ENCODE assay signal across 8 cellular contexts in genomic region chr12:13044859-13045384, GRCh38. TPM values are rescaled to one million over a fixed set of nuclear protein-coding genes. Genes with fewer than 3 reads are reported as not detected.
DNase-seq lines count a peak whose midpoint lies in the region; ATAC-seq, FAIRE-seq and TF ChIP-seq lines count a peak whose summit lies in the region.

No MANE protein-coding gene starts in this region.

- DNase-seq in NT2/D1 (ENCODE audit: low read depth, low spot score) (no peak), endothelial cell of umbilical vein (ENCODE audit: low read depth, low spot score) (peak; percentile 47), NCI-H1092 (lab: John Stamatoyannopoulos, UW) (no peak)
- DNase-seq in central memory CD4-positive, alpha-beta T cell: no peak

- POLR2A ChIA-PET in endothelial cell of umbilical vein (lab: Charles Lee): interaction anchor here (1.0 kb wide), 1 partner anchor 152 kb away, joined by 4 read pairs; the partner anchor contains the start of gene EMP1

- CTCF ChIA-PET in endothelial cell of umbilical vein (lab: Charles Lee): interaction anchor here (0.6 to 3.0 kb wide), 24 partner anchors 10 to 190 kb away, joined by 3 to 20 read pairs (median 3); partner anchors contain the start of gene EMP1

- H3K27me3 ChIP-seq in DOHH2 (ENCODE audit: control insufficient read depth, low read length) (peaks cover 11% of the 10 kb centered on the region), NT2/D1 (ENCODE audit: insufficient read depth, insufficient read length) (peaks cover 10% of the 10 kb centered on the region), endothelial cell of umbilical vein (ENCODE audit: control insufficient read depth in 2 of 2, insufficient read depth in 2 of 2, low read length in 2 of 2) (peaks cover 2% of the 10 kb centered on the region in 2 experiments), parathyroid adenoma (ENCODE audit: control insufficient read depth, insufficient read depth, low read length) (no peaks in the 10 kb centered on the region)

- H3K4me1 ChIP-seq in DOHH2 (ENCODE audit: control insufficient read depth, low read length) (peaks cover 12% of the 10 kb centered on the region), NT2/D1 (ENCODE audit: insufficient read depth, insufficient read length) (peaks cover 6% of the 10 kb centered on the region), endothelial cell of umbilical vein (ENCODE audit: control insufficient read depth, extremely low read depth, insufficient read depth, low read length) (peaks cover 12% of the 10 kb centered on the region), parathyroid adenoma (no peaks in the 10 kb centered on the region)

- no peaks in the 10 kb centered on the region for H3K9me3 ChIP-seq in DOHH2 (ENCODE audit: control insufficient read depth, insufficient read depth, low read length)
- H3K9me3 ChIP-seq in NT2/D1 (ENCODE audit: insufficient read depth, low read length): 0 out of 2 replicates have a peak, but pooled peaks cover 7% of the 10 kb centered on the region
- H3K9me3 ChIP-seq in endothelial cell of umbilical vein (replicated peaks; ENCODE audit: control insufficient read depth, insufficient read depth, low read length): no peaks in the 10 kb centered on the region
- H3K9me3 ChIP-seq in parathyroid adenoma (ENCODE audit: control insufficient read depth, low read length): no peaks in the 10 kb centered on the region

- intact Hi-C loops in endothelial cell of umbilical vein (cut with micrococcal nuclease): loop anchor here (1.0 to 2.0 kb wide), 2 partner anchors 45 to 54 kb away; partner anchors contain the start of gene HEBP1

- H3F3A ChIP-seq in DOHH2 (ENCODE audit: control insufficient read depth, insufficient read depth): no peaks in the 10 kb centered on the region

- H3K9me1 ChIP-seq in endothelial cell of umbilical vein (replicated peaks; ENCODE audit: control insufficient read depth, extremely low read depth, insufficient read depth, low read length): no peaks in the 10 kb centered on the region

- no peak for TF ChIP-seq POLR2A in endothelial cell of umbilical vein (IDR thresholded peaks at IDR 0.05; ENCODE audit: low read depth, low read length)

- H3K4me3 ChIP-seq in DOHH2 (ENCODE audit: low read length) (peak overlapping the region; percentile 91), NT2/D1 (ENCODE audit: insufficient read length, low read depth) (peak overlapping the region; percentile 92), endothelial cell of umbilical vein (replicated peaks in 1 of 3; ENCODE audit: insufficient read depth in 1 of 3, low read depth in 1 of 3, low read length in 3 of 3) (peak overlapping the region; percentile 66 to 85 (median 79)), parathyroid adenoma (ENCODE audit: low read depth, low read length) (peak overlapping the region; percentile 90)

- no peak overlapping the region for H3K27ac ChIP-seq in DOHH2 (ENCODE audit: low read depth, low read length)
- no peak overlapping the region for H3K27ac ChIP-seq in endothelial cell of umbilical vein (ENCODE audit: insufficient read depth, low read depth, low read length)
- no peak overlapping the region for H3K27ac ChIP-seq in parathyroid adenoma

- dilution Hi-C loops in endothelial cell of umbilical vein (cut with MboI; ENCODE audit: extremely low pct_ligation_motif_present, low sequenced_read_pairs): no loop called here

- peak overlapping the region; percentile 100 for H2AFZ ChIP-seq in endothelial cell of umbilical vein (ENCODE audit: low read depth, low read length)
- H2AFZ ChIP-seq in parathyroid adenoma: peak overlapping the region; percentile 100

- H3K79me2 ChIP-seq in DOHH2 (ENCODE audit: control insufficient read depth, low read length) (no peaks in the 10 kb centered on the region), endothelial cell of umbilical vein (ENCODE audit: control insufficient read depth, insufficient read depth, low read length) (no peaks in the 10 kb centered on the region), parathyroid adenoma (peaks cover 5% of the 10 kb centered on the region)

- peak overlapping the region; percentile 93 for H3K9ac ChIP-seq in NT2/D1 (ENCODE audit: insufficient read length, low read depth)
- H3K9ac ChIP-seq in endothelial cell of umbilical vein (replicated peaks; ENCODE audit: extremely low read depth, insufficient read depth, low read length): peak overlapping the region; percentile 59
- no peak overlapping the region for H3K9ac ChIP-seq in parathyroid adenoma

- H4K20me1 ChIP-seq in DOHH2 (ENCODE audit: control insufficient read depth, insufficient read depth, low read depth, low read length) (no peaks in the 10 kb centered on the region), endothelial cell of umbilical vein (replicated peaks; ENCODE audit: control insufficient read depth, extremely low read depth, insufficient read depth, low read length) (no peaks in the 10 kb centered on the region)

- no TSS peak for BruUV-seq in endothelial cell of umbilical vein (replicated peaks; lab: Mats Ljungman, UMichigan)

- peak overlapping the region; percentile 94 for H3K4me2 ChIP-seq in DOHH2 (ENCODE audit: low read length)
- H3K4me2 ChIP-seq in endothelial cell of umbilical vein (ENCODE audit: insufficient read depth, low read length): peak overlapping the region; percentile 99
- peak overlapping the region; percentile 86 for H3K4me2 ChIP-seq in parathyroid adenoma (ENCODE audit: low read length)

- TF ChIP-seq CTCF in DOHH2 (IDR thresholded peaks at IDR 0.05; ENCODE audit: low read depth, low read length, poor library complexity, severe bottlenecking) (no peak), endothelial cell of umbilical vein (IDR thresholded peaks at IDR 0.05; ENCODE audit: extremely low read depth in 1 of 2, insufficient read depth in 1 of 2, low read depth in 1 of 2, low read length in 2 of 2) (no peak), parathyroid adenoma (IDR thresholded peaks at IDR 0.05) (no peak)

- H3K36me3 ChIP-seq in DOHH2 (ENCODE audit: control insufficient read depth, low read length): no peaks in the 10 kb centered on the region
- no peaks in the 10 kb centered on the region for H3K36me3 ChIP-seq in NT2/D1 (ENCODE audit: insufficient read depth, insufficient read length, low read length)
- H3K36me3 ChIP-seq in endothelial cell of umbilical vein (ENCODE audit: control insufficient read depth in 2 of 2, extremely low read depth in 1 of 2, insufficient read depth in 2 of 2, low read length in 2 of 2): no peaks in the 10 kb centered on the region
- H3K36me3 ChIP-seq in parathyroid adenoma (ENCODE audit: control insufficient read depth, insufficient read depth, low read length): no peaks in the 10 kb centered on the region

- H3K9me2 ChIP-seq in DOHH2 (replicated peaks; ENCODE audit: control insufficient read depth, low read length): no peaks in the 10 kb centered on the region

- no peak for FAIRE-seq in endothelial cell of umbilical vein (lab: Jason Lieb, UNC)

- no peak for ATAC-seq in HG02870 (IDR thresholded peaks at IDR 0.05; ENCODE audit: unreplicated experiment)
- ATAC-seq in HG02840 (IDR thresholded peaks at IDR 0.05; ENCODE audit: low FRiP score, unreplicated experiment): no peak

TF ChIP-seq in endothelial cell of umbilical vein, 7 proteins besides CTCF, POLR2A, EP300 and RAD21:
- TF ChIP-seq EZH2 (IDR thresholded peaks at IDR 0.05; ENCODE audit: borderline replicate concordance, low read depth, low read length, severe bottlenecking): no peak
- TF ChIP-seq JUN (IDR thresholded peaks at IDR 0.05; ENCODE audit: borderline replicate concordance, insufficient read depth, insufficient read length, low read depth): no peak
- TF ChIP-seq GATA2 (IDR thresholded peaks at IDR 0.05; ENCODE audit: insufficient read depth, insufficient read length, low read depth, low read length): no peak
- no peak for TF ChIP-seq MYC (IDR thresholded peaks at IDR 0.05; ENCODE audit: low read depth, low read length)
- TF ChIP-seq POLR2AphosphoS5 (IDR thresholded peaks at IDR 0.05; ENCODE audit: insufficient read depth, low read depth, low read length): no peak
- no peak for TF ChIP-seq FOS (IDR thresholded peaks at IDR 0.05; ENCODE audit: borderline replicate concordance, insufficient read depth, low read length)
- TF ChIP-seq MAX (IDR thresholded peaks at IDR 0.05; ENCODE audit: insufficient read depth, insufficient read length): no peak

RNA-seq across cellular contexts. Expression of gene FAM234B, which starts 0.7 kb away (rescaled TPM):
- 9.4 and 13.2 TPM in 2 replicates for total RNA-seq in endothelial cell of umbilical vein
- 4.9 TPM in 2 replicates for polyA plus RNA-seq in endothelial cell of umbilical vein
- polyA plus RNA-seq in endothelial cell of umbilical vein (2011; cell fraction: cytosol; rRNA removed): 4.7 and 5.1 TPM in 2 replicates
- 7.5 and 8.2 TPM in 2 replicates for polyA plus RNA-seq in endothelial cell of umbilical vein (2011; cell fraction: nucleus; rRNA removed)
- 7.4 and 7.6 TPM in 2 replicates for polyA plus RNA-seq in endothelial cell of umbilical vein (2012)
- 20.3 and 24.7 TPM in 2 replicates for polyA minus RNA-seq in endothelial cell of umbilical vein
- polyA minus RNA-seq in endothelial cell of umbilical vein (2011; cell fraction: cytosol; rRNA and poly(A)+ RNA removed): 4.6 TPM
- polyA minus RNA-seq in endothelial cell of umbilical vein (2011; cell fraction: nucleus; rRNA and poly(A)+ RNA removed): 10.3 and 10.7 TPM in 2 replicates

RNA-seq across cellular contexts. Expression of gene HEBP1, which starts 44.9 kb away (rescaled TPM):
- 44.8 and 59.5 TPM in 2 replicates for total RNA-seq in endothelial cell of umbilical vein
- 16.9 and 23.1 TPM in 2 replicates for polyA plus RNA-seq in endothelial cell of umbilical vein
- 33.7 and 38.1 TPM in 2 replicates for polyA plus RNA-seq in endothelial cell of umbilical vein (2011; cell fraction: cytosol; rRNA removed)
- 14.0 and 16.4 TPM in 2 replicates for polyA plus RNA-seq in endothelial cell of umbilical vein (2011; cell fraction: nucleus; rRNA removed)
- polyA plus RNA-seq in endothelial cell of umbilical vein (2012): 41.3 and 50.1 TPM in 2 replicates
- polyA minus RNA-seq in endothelial cell of umbilical vein: 17.8 and 24.4 TPM in 2 replicates
- 20.8 TPM for polyA minus RNA-seq in endothelial cell of umbilical vein (2011; cell fraction: cytosol; rRNA and poly(A)+ RNA removed)
- polyA minus RNA-seq in endothelial cell of umbilical vein (2011; cell fraction: nucleus; rRNA and poly(A)+ RNA removed): 5.0 and 5.2 TPM in 2 replicates

RNA-seq across cellular contexts. Expression of gene GSG1, which starts 58.5 kb away (rescaled TPM):
- not detected in 2 replicates for total RNA-seq in endothelial cell of umbilical vein
- polyA plus RNA-seq in endothelial cell of umbilical vein: not detected in 2 replicates
- polyA plus RNA-seq in endothelial cell of umbilical vein (2011; cell fraction: cytosol; rRNA removed): not detected in 2 replicates
- polyA plus RNA-seq in endothelial cell of umbilical vein (2011; cell fraction: nucleus; rRNA removed): not detected in 2 replicates
- 0.16 TPM in 1 of 2 replicates, not detected in the other for polyA plus RNA-seq in endothelial cell of umbilical vein (2012)
- not detected in 2 replicates for polyA minus RNA-seq in endothelial cell of umbilical vein
- not detected for polyA minus RNA-seq in endothelial cell of umbilical vein (2011; cell fraction: cytosol; rRNA and poly(A)+ RNA removed)
- polyA minus RNA-seq in endothelial cell of umbilical vein (2011; cell fraction: nucleus; rRNA and poly(A)+ RNA removed): not detected in 2 replicates
